ENCODE assay signal across 19 cellular contexts in the genomic region with DNA sequence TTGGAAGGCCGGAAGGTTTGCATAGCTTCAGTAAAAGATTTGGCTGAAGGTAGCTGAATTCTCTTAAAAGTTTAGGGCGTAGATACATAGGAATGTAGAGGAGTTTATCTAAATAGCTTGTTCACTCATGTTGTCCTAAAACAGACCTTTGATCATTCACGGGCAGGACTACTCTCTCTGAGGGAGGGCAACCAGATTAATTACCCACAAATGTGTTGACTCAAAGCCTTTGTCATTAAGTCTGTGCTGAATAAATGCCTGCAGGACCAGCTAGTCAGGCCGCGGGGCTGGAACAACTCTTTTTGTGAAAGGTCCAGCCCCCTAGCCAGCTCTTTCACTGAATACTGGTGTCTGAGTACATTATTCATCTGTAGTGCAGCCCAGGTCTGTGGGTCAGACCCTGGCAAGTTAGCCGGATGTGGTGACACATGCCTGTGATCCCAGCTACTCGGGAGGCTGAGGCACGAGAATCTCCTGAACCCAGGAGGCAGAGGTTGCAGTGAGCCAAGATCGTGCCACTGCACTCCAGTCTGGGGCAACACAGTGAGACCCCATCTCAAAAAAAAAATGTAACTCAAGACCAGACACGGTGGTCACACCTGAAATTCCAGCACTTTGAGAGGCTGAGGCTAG. TPM values are rescaled to one million over a fixed set of nuclear protein-coding genes. Genes with fewer than 3 reads are reported as not detected.
DNase-seq lines count a peak whose midpoint lies in the region; ATAC-seq, FAIRE-seq and TF ChIP-seq lines count a peak whose summit lies in the region.
"Had no signal": no experiment of that assay in that cellular context is flagged by ENCODE, and none has a peak within 500 bp of the region (broad histone marks: within the 10 kb centered on the region; RNA-seq: fewer than 3 reads in every experiment).

No MANE protein-coding gene starts in this region.

- H3K9me3 ChIP-seq in keratinocyte (ENCODE audit: control insufficient read depth, low read depth, low read length), result no peaks in the 10 kb centered on the region
- H3K9me3 ChIP-seq in T-helper 17 cell (ENCODE audit: control insufficient read depth, low read length, poor library complexity, severe bottlenecking), result no peaks in the 10 kb centered on the region
- H3K9me3 ChIP-seq: HAP-1, SJCRH30 had no signal

- H3K9me1 ChIP-seq in keratinocyte (ENCODE audit: control insufficient read depth, extremely low read depth, insufficient read depth, low read length), result peaks cover 2% of the 10 kb centered on the region

- H3K36me3 Mint-ChIP-seq in stimulated activated naive B cell treated with anti-CD40 and anti-IgM and Interleukin-4, amounts not matched to agents 10 μg/mL and 1 μg/mL and 100 μg/mL, for 72 hours, result peaks cover 6 to 12% of the 10 kb centered on the region in 2 donors
- H3K36me3 Mint-ChIP-seq in T-helper 17 cell (ENCODE audit: low read depth), result no peaks in the 10 kb centered on the region
- H3K36me3 Mint-ChIP-seq: CD4-positive, CD25-positive, alpha-beta regulatory T cell had no signal

- no peak for ATAC-seq in stimulated activated naive B cell treated with anti-CD40 and anti-IgM and Interleukin-4, amounts not matched to agents 10 μg/mL and 1 μg/mL and 100 μg/mL, for 72 hours (replicated peaks)
- ATAC-seq in T-helper 17 cell (no peak), HG03520 (IDR thresholded peaks at IDR 0.05; ENCODE audit: unreplicated experiment) (no peak)

- no peak overlapping the region for H3K27ac ChIP-seq in keratinocyte (ENCODE audit: control insufficient read depth, insufficient read depth, low read length)
- H3K27ac ChIP-seq: SJCRH30 had no signal

- peak overlapping the region; percentile 31 for H3K27ac Mint-ChIP-seq in stimulated activated naive B cell treated with anti-CD40 and anti-IgM and Interleukin-4, amounts not matched to agents 10 μg/mL and 1 μg/mL and 100 μg/mL, for 72 hours
- H3K27ac Mint-ChIP-seq in T-helper 17 cell, result no peak overlapping the region
- H3K27ac Mint-ChIP-seq: B cell; CD4-positive, CD25-positive, alpha-beta regulatory T cell had no signal

- H3K4me2 ChIP-seq in keratinocyte (ENCODE audit: control insufficient read depth, extremely low read depth, insufficient read depth, low read depth, low read length), result no peak overlapping the region

- H2AFZ ChIP-seq in keratinocyte (ENCODE audit: control insufficient read depth, low read length), result no peak overlapping the region

- H3K9ac ChIP-seq in keratinocyte (ENCODE audit: control insufficient read depth, extremely low read depth, insufficient read depth, low read length), result no peak overlapping the region

- H3K4me3 Mint-ChIP-seq in stimulated activated naive B cell treated with anti-CD40 and anti-IgM and Interleukin-4, amounts not matched to agents 10 μg/mL and 1 μg/mL and 100 μg/mL, for 72 hours, result no peak overlapping the region
- H3K4me3 Mint-ChIP-seq in T-helper 17 cell, result no peak overlapping the region
- H3K4me3 Mint-ChIP-seq: B cell had no signal

- FAIRE-seq in keratinocyte (lab: Jason Lieb, UNC), result no peak

- H3K27me3 Mint-ChIP-seq in stimulated activated naive B cell treated with anti-CD40 and anti-IgM and Interleukin-4, amounts not matched to agents 10 μg/mL and 1 μg/mL and 100 μg/mL, for 72 hours, result peaks cover 5 to 6% of the 10 kb centered on the region in 2 donors
- H3K27me3 Mint-ChIP-seq in T-helper 17 cell, result peaks cover 10% of the 10 kb centered on the region

- DNase-seq in HT-29 (ENCODE audit: low spot score) (peak; percentile 88), RPMI7951 (ENCODE audit: low read depth) (peak; percentile 68), keratinocyte (ENCODE audit: low read depth, low spot score) (peak; percentile 32), T-helper 17 cell (no peak), putamen (ENCODE audit: low spot score) (no peak)
- DNase-seq in stimulated activated naive B cell treated with anti-CD40 and anti-IgM and Interleukin-4, amounts not matched to agents 10 μg/mL and 1 μg/mL and 100 μg/mL, for 72 hours, result no peak
- DNase-seq: CD4-positive, CD25-positive, alpha-beta regulatory T cell; IMR-90; Kasumi-1; MV-4-11; NCI-H1417 treated with DMSO at 0.1 percent for 48 hours; NCI-H2029; NCI-H2171; NCI-H446 treated with DMSO at 0.1 percent for 48 hours; NCI-H748 treated with DMSO at 0.1 percent for 48 hours; SJCRH30 had no signal

- H4K20me1 ChIP-seq in keratinocyte (ENCODE audit: control insufficient read depth, extremely low read depth, insufficient read depth, low read length), result peaks cover 5% of the 10 kb centered on the region

- H3K4me3 ChIP-seq in keratinocyte (ENCODE audit: control insufficient read depth in 2 of 3, extremely low read depth in 1 of 3, insufficient read depth in 2 of 3, low read depth in 1 of 3, low read length in 3 of 3), result no peak overlapping the region
- H3K4me3 ChIP-seq: HAP-1, SJCRH30 had no signal

- no peaks in the 10 kb centered on the region for H3K9me3 Mint-ChIP-seq in stimulated activated naive B cell treated with anti-CD40 and anti-IgM and Interleukin-4, amounts not matched to agents 10 μg/mL and 1 μg/mL and 100 μg/mL, for 72 hours

- TF ChIP-seq CTCF in keratinocyte (optimal IDR thresholded peaks at IDR 0.05 in 1 of 3, IDR thresholded peaks at IDR 0.05 in 1 of 3, conservative IDR thresholded peaks at IDR 0.05 in 1 of 3; ENCODE audit: extremely low read depth in 1 of 3, insufficient read depth in 2 of 3, low read length in 3 of 3), result no peak

- H3K79me2 ChIP-seq in keratinocyte (ENCODE audit: control insufficient read depth, insufficient read depth, low read length), result peaks cover 14% of the 10 kb centered on the region

- H3K4me1 Mint-ChIP-seq in stimulated activated naive B cell treated with anti-CD40 and anti-IgM and Interleukin-4, amounts not matched to agents 10 μg/mL and 1 μg/mL and 100 μg/mL, for 72 hours, result peaks cover 16 to 25% of the 10 kb centered on the region in 2 donors
- H3K4me1 Mint-ChIP-seq in T-helper 17 cell, result peaks cover 14% of the 10 kb centered on the region

- peaks cover 25% of the 10 kb centered on the region for H3K4me1 ChIP-seq in keratinocyte (ENCODE audit: control insufficient read depth, extremely low read depth, insufficient read depth, low read length)

- dilution Hi-C loops in keratinocyte (cut with MboI; ENCODE audit: extremely low pct_ligation_motif_present, low sequenced_read_pairs), result no loop called here

- H3K27me3 ChIP-seq in keratinocyte (ENCODE audit: control insufficient read depth, extremely low read depth, insufficient read depth, low read length), result no peaks in the 10 kb centered on the region
- H3K27me3 ChIP-seq: SJCRH30 had no signal

- H3K36me3 ChIP-seq in keratinocyte (ENCODE audit: control insufficient read depth in 2 of 2, extremely low read depth in 1 of 2, insufficient read depth in 2 of 2, low read length in 2 of 2), result peaks cover 0 to 8% of the 10 kb centered on the region in 2 experiments

RNA-seq across cellular contexts. Expression of a gene that starts 2.8 kb away (rescaled TPM):
- 105 and 106 TPM in 2 replicates for total RNA-seq in HT-29 (2014; rRNA removed; shearing (Covaris generic))
- 36.0 and 36.5 TPM in 2 replicates for total RNA-seq in RPMI7951 (2014; rRNA removed; shearing (Covaris generic))
- polyA plus RNA-seq in keratinocyte, result 31.5 to 45.3 TPM (median 33.7 TPM) in 3 replicates
- polyA plus RNA-seq in keratinocyte (2011; ENCODE audit: low read depth), result 19.9 TPM
- 26.6 and 33.6 TPM in 2 replicates for polyA plus RNA-seq in keratinocyte (2011; cell fraction: cytosol; rRNA removed)
- 19.2 and 23.2 TPM in 2 replicates for polyA plus RNA-seq in keratinocyte (2011; cell fraction: nucleus; rRNA removed)
- 15.4 and 39.2 TPM in 2 replicates for polyA plus RNA-seq in keratinocyte (2012; ENCODE audit: low replicate concordance)
- 28.7 to 39.0 TPM (median 32.6 TPM) in 3 replicates for polyA minus RNA-seq in keratinocyte
- 39.9 TPM for polyA minus RNA-seq in keratinocyte (2011; cell fraction: cytosol; rRNA and poly(A)+ RNA removed)
- polyA minus RNA-seq in keratinocyte (2011; cell fraction: nucleus; rRNA and poly(A)+ RNA removed), result 11.6 and 13.4 TPM in 2 replicates
- 1 to 10 TPM; 8.2 to 8.6 TPM for total RNA-seq in T-helper 17 cell

Comparison
In these comparisons a context has a peak if more than half of its experiments do, and no peak if none do; other contexts are left out.
1. DNase-seq: peak in HT-29 (single experiment), RPMI7951 (single experiment) and keratinocyte (single experiment); none in stimulated activated naive B cell treated with anti-CD40 and anti-IgM and Interleukin-4, amounts not matched to agents 10 μg/mL and 1 μg/mL and 100 μg/mL, for 72 hours (single experiment), T-helper 17 cell (0 of 3) and putamen (single experiment).